Comparison of ENCODE assay signal across 28 cellular contexts in genomic region chr15:77191230-77191834, GRCh38.
"Had no signal": no experiment of that assay in that cellular context is flagged by ENCODE, and none has a peak within 500 bp of the region (broad histone marks: within the 10 kb centered on the region; RNA-seq: fewer than 3 reads in every experiment).

No MANE protein-coding gene starts in this region.

- H3K27me3 ChIP-seq: SJCRH30 had no signal

- H3K9ac ChIP-seq: KMS-11 had no signal

- H3K4me2 ChIP-seq: KMS-11 had no signal

- H3K9me3 Mint-ChIP-seq: activated CD4-positive, alpha-beta memory T cell treated with anti-CD3 and anti-CD28 coated beads for 36 hours; activated CD4-positive, alpha-beta T cell treated with anti-CD3 and anti-CD28 coated beads, Interleukin-2, amount 10 ng/mL, durations not matched to agents 7 days and 5 days; activated naive CD4-positive, alpha-beta T cell treated with anti-CD3 and anti-CD28 coated beads for 36 hours; activated T-cell treated with anti-CD3 and anti-CD28 coated beads, Interleukin-2, amount 50 U/mL, for 4 hours; activated T-helper 17 cell treated with anti-CD3 and anti-CD28 coated beads, Interleukin-2, amount 50 U/mL, for 72 hours; brain had no signal

- H3K4me3 ChIP-seq: SJCRH30 had no signal

- DNase-seq: activated CD4-positive, alpha-beta memory T cell treated with anti-CD3 and anti-CD28 coated beads for 36 hours; activated CD4-positive, alpha-beta T cell treated with anti-CD3 and anti-CD28 coated beads, Interleukin-2, amount 10 ng/mL, durations not matched to agents 7 days and 5 days; activated CD4-positive, CD25-positive, alpha-beta regulatory T cell; activated CD8-positive, alpha-beta memory T cell treated with anti-CD3 and anti-CD28 coated beads for 24 hours; activated gamma-delta T cell; activated naive CD4-positive, alpha-beta T cell treated with anti-CD3 and anti-CD28 coated beads for 36 hours; activated T-cell treated with anti-CD3 and anti-CD28 coated beads, Interleukin-2, amount 50 U/mL, for 4 hours; amygdala; NCI-H1092; NCI-H1417; NCI-H1694; NCI-H2029; NCI-H2107; NCI-H510A treated with DMSO at 0.1 percent for 48 hours; NCI-H69; NK-92 treated with Interleukin-12 subunit alpha and Interleukin-12 subunit beta, amount 100 ng/mL, for 24 hours; OCI-M1; RPMI8226; SJCRH30; T-helper 2 cell; T1000 had no signal

- ATAC-seq: activated T-cell treated with anti-CD3 and anti-CD28 coated beads, Interleukin-2, amount 50 U/mL, for 4 hours; activated T-helper 17 cell treated with anti-CD3 and anti-CD28 coated beads, Interleukin-2, amount 50 U/mL, for 72 hours; Panc1; Right ventricle myocardium inferior had no signal

- H3K27ac Mint-ChIP-seq: activated CD4-positive, alpha-beta memory T cell treated with anti-CD3 and anti-CD28 coated beads for 36 hours; activated CD4-positive, alpha-beta T cell treated with anti-CD3 and anti-CD28 coated beads, Interleukin-2, amount 10 ng/mL, durations not matched to agents 7 days and 5 days; activated naive CD4-positive, alpha-beta T cell treated with anti-CD3 and anti-CD28 coated beads for 36 hours; activated T-helper 17 cell treated with anti-CD3 and anti-CD28 coated beads, Interleukin-2, amount 50 U/mL, for 72 hours; brain had no signal

- H3K27ac ChIP-seq: KMS-11, SJCRH30, VCaP had no signal

- H3K4me3 Mint-ChIP-seq: activated CD4-positive, alpha-beta memory T cell treated with anti-CD3 and anti-CD28 coated beads for 36 hours; activated CD4-positive, alpha-beta T cell treated with anti-CD3 and anti-CD28 coated beads, Interleukin-2, amount 10 ng/mL, durations not matched to agents 7 days and 5 days; activated naive CD4-positive, alpha-beta T cell treated with anti-CD3 and anti-CD28 coated beads for 36 hours; activated naive CD8-positive, alpha-beta T cell; activated T-cell treated with anti-CD3 and anti-CD28 coated beads, Interleukin-2, amount 50 U/mL, for 4 hours; activated T-helper 17 cell treated with anti-CD3 and anti-CD28 coated beads, Interleukin-2, amount 50 U/mL, for 72 hours; brain had no signal

- H3K36me3 ChIP-seq: SJCRH30 had no signal

- H3K27me3 Mint-ChIP-seq: activated CD4-positive, alpha-beta memory T cell treated with anti-CD3 and anti-CD28 coated beads for 36 hours; activated CD4-positive, alpha-beta T cell treated with anti-CD3 and anti-CD28 coated beads, Interleukin-2, amount 10 ng/mL, durations not matched to agents 7 days and 5 days; activated naive CD8-positive, alpha-beta T cell; activated T-helper 17 cell treated with anti-CD3 and anti-CD28 coated beads, Interleukin-2, amount 50 U/mL, for 72 hours; brain had no signal

- H3K9me3 ChIP-seq: SJCRH30 had no signal

- H3K36me3 Mint-ChIP-seq: activated CD4-positive, alpha-beta memory T cell treated with anti-CD3 and anti-CD28 coated beads for 36 hours; activated naive CD8-positive, alpha-beta T cell; brain had no signal
